Comparison of ENCODE assay signal across 8 cellular contexts in genomic region chr3:143971367-143972154, GRCh38. TPM values are rescaled to one million over a fixed set of nuclear protein-coding genes. Genes with fewer than 3 reads are reported as not detected.
A peak's percentile ranks its signal among the peaks of the same experiment; 100 is the strongest.
DNase-seq lines count a peak whose midpoint lies in the region; ATAC-seq and TF ChIP-seq lines count a peak whose summit lies in the region.

TSS of gene DIPK2A (plus strand) at chr3:143971823. CDS start at chr3:143972333, 510 bp downstream.

- TF ChIP-seq POLR2A in GM19193 (IDR thresholded peaks at IDR 0.05; ENCODE audit: extremely low read depth, insufficient read depth, insufficient read length) = peak; percentile 95

- peak; percentile 62 for ATAC-seq in HG03432 (IDR thresholded peaks at IDR 0.05; ENCODE audit: unreplicated experiment)

- peak; percentile 99 to 100 for DNase-seq in AML-193 (lab: John Stamatoyannopoulos, UW)
- DNase-seq in NCI-H460 (ENCODE audit: extremely low read depth, low read depth) = peak; percentile 88
- peak; percentile 95 for DNase-seq in activated CD4-positive, CD25-positive, alpha-beta regulatory T cell treated with anti-CD3 and anti-CD28 coated beads, Interleukin-2, amount 50 U/mL, for 72 hours
- DNase-seq in cerebellar cortex (ENCODE audit: low spot score) = peak; percentile 90
- DNase-seq in islet precursor cell = peak; percentile 97
- peak; percentile 97 for DNase-seq in stimulated activated CD4-positive, alpha-beta T cell treated with anti-CD3 and anti-CD28 coated beads, Interleukin-12 subunit alpha, Interleukin-12 subunit beta, amount 100 ng/mL, for 4 hours

RNA-seq across cellular contexts. Expression of gene DIPK2A, which starts in this region (rescaled TPM):
- 20.6 and 23.0 TPM in 2 replicates for total RNA-seq in NCI-H460 (2014; rRNA removed; shearing (Covaris generic))
- polyA plus RNA-seq in NCI-H460 (2014; cell fraction: nucleus; rRNA removed) = 11.7 and 13.9 TPM in 2 replicates

Comparison
In these comparisons a context has a peak if more than half of its experiments do, and no peak if none do; other contexts are left out.
1. Peak in every context shown above with its lines: DNase-seq and ATAC-seq.